Comparison of ENCODE assay signal across 29 cellular contexts in the genomic region with DNA sequence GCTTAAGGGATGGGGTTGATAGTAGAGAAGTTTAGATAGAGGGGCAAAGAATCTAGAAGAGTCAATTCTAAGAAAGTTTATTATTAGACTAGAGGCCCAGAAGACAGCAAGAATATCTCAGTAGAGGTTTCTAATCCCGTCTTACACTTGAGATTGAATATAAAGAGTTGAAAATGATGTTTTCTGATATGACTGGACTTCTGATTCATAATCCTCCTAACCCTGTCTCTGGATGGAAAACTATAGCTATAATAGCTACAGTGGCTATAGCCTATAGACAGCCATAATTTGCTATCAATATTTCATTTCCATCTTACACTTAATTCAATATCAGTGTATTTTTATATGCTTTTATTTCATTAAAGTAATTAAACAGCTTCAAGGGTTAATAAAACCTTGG. TPM values are rescaled to one million over a fixed set of nuclear protein-coding genes. Genes with fewer than 3 reads are reported as not detected.
"Had no signal": no experiment of that assay in that cellular context is flagged by ENCODE, and none has a peak within 500 bp of the region (broad histone marks: within the 10 kb centered on the region; RNA-seq: fewer than 3 reads in every experiment).

No MANE protein-coding gene starts in this region.

- H3K36me3 ChIP-seq: stomach, suprapubic skin, thoracic aorta, thyroid gland, tibial artery, tibial nerve, transverse colon, upper lobe of left lung, upper lobe of right lung, uterus, vagina had no signal

- H3K27me3 Mint-ChIP-seq: type B pancreatic cell had no signal

- H3K4me3 Mint-ChIP-seq: stimulated activated memory B cell treated with anti-CD40 and anti-IgM and Interleukin-4, amounts not matched to agents 10 μg/mL and 1 μg/mL and 100 μg/mL, for 72 hours; stimulated activated naive B cell treated with anti-CD40 and anti-IgM and Interleukin-4, amounts not matched to agents 10 μg/mL and 1 μg/mL and 100 μg/mL, for 72 hours; stimulated activated naive CD8-positive, alpha-beta T cell treated with anti-CD3 and anti-CD28 coated beads, Interleukin-15, amount 100 ng/mL, for 72 hours; stimulated activated naive CD8-positive, alpha-beta T cell treated with anti-CD3 and anti-CD28 coated beads, Interleukin-15, Interleukin-2, amounts not matched to agents 100 ng/mL and 50 ng/mL, for 24 hours; type B pancreatic cell had no signal

- DNase-seq: stimulated activated CD4-positive, alpha-beta T cell treated with anti-CD3 and anti-CD28 coated beads, Interleukin-2, amount 100 ng/mL, for 48 hours; stimulated activated CD4-positive, alpha-beta T cell treated with anti-CD3 and anti-CD28 coated beads, Interleukin-4, amount 100 ng/mL, for 1 hour; stimulated activated CD4-positive, alpha-beta T cell treated with anti-CD3 and anti-CD28 coated beads, Interleukin-4, amount 100 ng/mL, for 24 hours; stimulated activated CD4-positive, alpha-beta T cell treated with anti-CD3 and anti-CD28 coated beads, Interleukin-4, amount 100 ng/mL, for 4 hours; stimulated activated CD8-positive, alpha-beta memory T cell treated with anti-CD3 and anti-CD28 coated beads, Interleukin-4, amount 100 ng/mL, for 48 hours; stimulated activated naive B cell treated with anti-CD40 and anti-IgM and Interleukin-4, amounts not matched to agents 10 μg/mL and 1 μg/mL and 100 μg/mL, for 72 hours; stimulated activated naive CD4-positive, alpha-beta T cell; stimulated activated naive CD4-positive, alpha-beta T cell treated with Interleukin-2 at 50 U/mL for 16 hours; stimulated activated naive CD8-positive, alpha-beta T cell treated with anti-CD3 and anti-CD28 coated beads, Interleukin-15, amount 100 ng/mL, for 72 hours; stimulated activated naive CD8-positive, alpha-beta T cell treated with anti-CD3 and anti-CD28 coated beads, Interleukin-15, Interleukin-2, amounts not matched to agents 100 U/mL and 50 U/mL, for 24 hours; stomach; substantia nigra; testis; thyroid gland; tibial artery; transverse colon; trophoblast cell; upper lobe of left lung; upper lobe of right lung; uterus had no signal

- H3K4me1 Mint-ChIP-seq: stimulated activated memory B cell treated with anti-CD40 and anti-IgM and Interleukin-4, amounts not matched to agents 10 μg/mL and 1 μg/mL and 100 μg/mL, for 72 hours; stimulated activated naive B cell treated with anti-CD40 and anti-IgM and Interleukin-4, amounts not matched to agents 10 μg/mL and 1 μg/mL and 100 μg/mL, for 72 hours had no signal

- H3K27ac ChIP-seq: stomach, suprapubic skin, testis, thoracic aorta, thyroid gland, tibial artery, tibial nerve, transverse colon, upper lobe of left lung, upper lobe of right lung, uterus, vagina had no signal

- ATAC-seq: stimulated activated memory B cell treated with anti-CD40 and anti-IgM and Interleukin-4, amounts not matched to agents 10 μg/mL and 1 μg/mL and 100 μg/mL, for 72 hours; stimulated activated naive B cell treated with anti-CD40 and anti-IgM and Interleukin-4, amounts not matched to agents 10 μg/mL and 1 μg/mL and 100 μg/mL, for 72 hours; stimulated activated naive CD8-positive, alpha-beta T cell treated with anti-CD3 and anti-CD28 coated beads, Interleukin-15, amount 100 ng/mL, for 72 hours; stimulated activated naive CD8-positive, alpha-beta T cell treated with anti-CD3 and anti-CD28 coated beads, Interleukin-15, Interleukin-2, amounts not matched to agents 100 U/mL and 50 U/mL, for 24 hours; upper lobe of right lung had no signal

- H3K9me3 Mint-ChIP-seq: stimulated activated memory B cell treated with anti-CD40 and anti-IgM and Interleukin-4, amounts not matched to agents 10 μg/mL and 1 μg/mL and 100 μg/mL, for 72 hours; stimulated activated naive B cell treated with anti-CD40 and anti-IgM and Interleukin-4, amounts not matched to agents 10 μg/mL and 1 μg/mL and 100 μg/mL, for 72 hours; stimulated activated naive CD8-positive, alpha-beta T cell treated with anti-CD3 and anti-CD28 coated beads, Interleukin-15, amount 100 ng/mL, for 72 hours; stimulated activated naive CD8-positive, alpha-beta T cell treated with anti-CD3 and anti-CD28 coated beads, Interleukin-15, Interleukin-2, amounts not matched to agents 100 ng/mL and 50 ng/mL, for 24 hours; type B pancreatic cell had no signal

- H3K4me3 ChIP-seq: stomach, suprapubic skin, testis, thoracic aorta, thyroid gland, tibial artery, tibial nerve, transverse colon, upper lobe of left lung, upper lobe of right lung, uterus, vagina had no signal

- FAIRE-seq: urothelium cell line had no signal

- H3K36me3 Mint-ChIP-seq: stimulated activated memory B cell treated with anti-CD40 and anti-IgM and Interleukin-4, amounts not matched to agents 10 μg/mL and 1 μg/mL and 100 μg/mL, for 72 hours; stimulated activated naive B cell treated with anti-CD40 and anti-IgM and Interleukin-4, amounts not matched to agents 10 μg/mL and 1 μg/mL and 100 μg/mL, for 72 hours; type B pancreatic cell had no signal

- H3K27me3 ChIP-seq: suprapubic skin, testis, thyroid gland, tibial artery, tibial nerve, upper lobe of left lung, uterus, vagina had no signal

- H3K27ac Mint-ChIP-seq: stimulated activated memory B cell treated with anti-CD40 and anti-IgM and Interleukin-4, amounts not matched to agents 10 μg/mL and 1 μg/mL and 100 μg/mL, for 72 hours; stimulated activated naive B cell treated with anti-CD40 and anti-IgM and Interleukin-4, amounts not matched to agents 10 μg/mL and 1 μg/mL and 100 μg/mL, for 72 hours; stimulated activated naive CD8-positive, alpha-beta T cell treated with anti-CD3 and anti-CD28 coated beads, Interleukin-15, amount 100 ng/mL, for 72 hours; stimulated activated naive CD8-positive, alpha-beta T cell treated with anti-CD3 and anti-CD28 coated beads, Interleukin-15, Interleukin-2, amounts not matched to agents 100 ng/mL and 50 ng/mL, for 24 hours; type B pancreatic cell had no signal

- H3K4me1 ChIP-seq: stomach, suprapubic skin, testis, thyroid gland, transverse colon, upper lobe of left lung, upper lobe of right lung, uterus, vagina had no signal

- H3K9me3 ChIP-seq: stomach, suprapubic skin, testis, thoracic aorta, thyroid gland, tibial artery, tibial nerve, transverse colon, upper lobe of left lung, upper lobe of right lung, uterus, vagina had no signal

RNA-seq across cellular contexts. Expression of gene GAP43, which starts 60.0 kb away (rescaled TPM):
- total RNA-seq: suprapubic skin, thyroid gland, upper lobe of right lung, ureter had no signal
